ENCODE assay signal across 8 cellular contexts in genomic region chrX:134374294-134374693, GRCh38. TPM values are rescaled to one million over a fixed set of nuclear protein-coding genes. Genes with fewer than 3 reads are reported as not detected.
A peak's percentile ranks its signal among the peaks of the same experiment; 100 is the strongest.
DNase-seq lines count a peak whose midpoint lies in the region; ATAC-seq and TF ChIP-seq lines count a peak whose summit lies in the region.

No MANE protein-coding gene starts in this region.

- H3K9me3 ChIP-seq in naive thymus-derived CD4-positive, alpha-beta T cell (ENCODE audit: control insufficient read depth in 2 of 3, low read length in 3 of 3), result no peaks in the 10 kb centered on the region

- H3K4me3 ChIP-seq in BJ (ENCODE audit: low read depth, low read length), result peak overlapping the region; percentile 71
- H3K4me3 ChIP-seq in KMS-11 (IDR thresholded peaks at IDR 0.05; ENCODE audit: insufficient read depth, low read depth, low read length), result no peak overlapping the region
- H3K4me3 ChIP-seq in cardiac fibroblast (replicated peaks in 1 of 2; ENCODE audit: low read depth in 2 of 2, low read length in 2 of 2), result peak overlapping the region; percentile 76 to 79
- peak overlapping the region; percentile 86 for H3K4me3 ChIP-seq in naive thymus-derived CD4-positive, alpha-beta T cell (ENCODE audit: low read length)

- no peaks in the 10 kb centered on the region for H3K36me3 ChIP-seq in BJ (ENCODE audit: control insufficient read depth, insufficient read depth, low read length)
- H3K36me3 ChIP-seq in KMS-11 (ENCODE audit: insufficient read depth), result 0 out of 2 replicates have a peak, but pooled peaks cover 6% of the 10 kb centered on the region
- no peaks in the 10 kb centered on the region for H3K36me3 ChIP-seq in naive thymus-derived CD4-positive, alpha-beta T cell (ENCODE audit: control insufficient read depth in 2 of 3, insufficient read depth in 3 of 3, low read length in 3 of 3)

- intact Hi-C loops in naive thymus-derived CD4-positive, alpha-beta T cell (cut with micrococcal nuclease), result no loop called here

- H3K4me1 Mint-ChIP-seq in naive thymus-derived CD4-positive, alpha-beta T cell, result peaks cover 8 to 27% (median 17%) of the 10 kb centered on the region in 7 donors

- H3K27me3 Mint-ChIP-seq in naive thymus-derived CD4-positive, alpha-beta T cell, result no peaks in the 10 kb centered on the region

- H3K79me2 ChIP-seq in KMS-11 (ENCODE audit: insufficient read depth, low read depth), result peaks cover 51% of the 10 kb centered on the region

- H3K27ac ChIP-seq in KMS-11, result peak overlapping the region; percentile 94
- H3K27ac ChIP-seq in naive thymus-derived CD4-positive, alpha-beta T cell (ENCODE audit: low read depth, low read length), result peak overlapping the region; percentile 87

- H3K4me3 Mint-ChIP-seq in naive thymus-derived CD4-positive, alpha-beta T cell, result peak overlapping the region; percentile 89 to 98 (median 95)

- no peaks in the 10 kb centered on the region for H3K27me3 ChIP-seq in BJ (ENCODE audit: control insufficient read depth, insufficient read depth, low read length)
- no peaks in the 10 kb centered on the region for H3K27me3 ChIP-seq in KMS-11 (ENCODE audit: insufficient read depth, low read depth)
- H3K27me3 ChIP-seq in naive thymus-derived CD4-positive, alpha-beta T cell (ENCODE audit: control insufficient read depth in 2 of 2, insufficient read depth in 2 of 2, low read length in 2 of 2), result no peaks in the 10 kb centered on the region

- no peak for ATAC-seq in naive thymus-derived CD4-positive, alpha-beta T cell
- ATAC-seq in HG02970 (IDR thresholded peaks at IDR 0.05; ENCODE audit: low FRiP score, unreplicated experiment) (no peak), HG02759 (IDR thresholded peaks at IDR 0.05; ENCODE audit: unreplicated experiment) (no peak)

- TF ChIP-seq CTCF in BJ (IDR thresholded peaks at IDR 0.05; ENCODE audit: insufficient read depth, low read depth, low read length), result no peak
- no peak for TF ChIP-seq CTCF in KMS-11 (conservative IDR thresholded peaks at IDR 0.05; ENCODE audit: low read depth, low read length)
- no peak for TF ChIP-seq CTCF in cardiac fibroblast (IDR thresholded peaks at IDR 0.05; ENCODE audit: low read depth, low read length)

- peak overlapping the region; percentile 71 for H3K4me2 ChIP-seq in KMS-11

- peak overlapping the region; percentile 87; the same call in 1 of the 2 replicates for H3K9ac ChIP-seq in KMS-11

- no peaks in the 10 kb centered on the region for H4K20me1 ChIP-seq in KMS-11 (ENCODE audit: insufficient read depth)

- peak overlapping the region; percentile 46; the same call in 1 of the 2 replicates for H2AFZ ChIP-seq in KMS-11 (ENCODE audit: low read depth)

- POLR2A ChIA-PET in BJ (lab: Charles Lee), result no interaction called here
- POLR2A ChIA-PET in naive thymus-derived CD4-positive, alpha-beta T cell (lab: Charles Lee), result no interaction called here

- H3K4me1 ChIP-seq in KMS-11 (ENCODE audit: low read depth, poor library complexity, severe bottlenecking), result peaks cover 34% of the 10 kb centered on the region
- peaks cover 3 to 4% of the 10 kb centered on the region in 2 donors for H3K4me1 ChIP-seq in naive thymus-derived CD4-positive, alpha-beta T cell (ENCODE audit: control insufficient read depth in 2 of 2, insufficient read depth in 2 of 2, low read length in 2 of 2)

- DNase-seq in BJ (ENCODE audit: low read depth), result no peak
- DNase-seq in cardiac fibroblast (ENCODE audit: low read depth in 2 of 2), result peak in 1 of 2 donors; percentile 10
- peak in 3 of 9 donors; percentile 3 to 20 (median 8) for DNase-seq in naive thymus-derived CD4-positive, alpha-beta T cell
- no peak for DNase-seq in DMS79 (lab: John Stamatoyannopoulos, UW)
- DNase-seq in nucleus accumbens (lab: John Stamatoyannopoulos, UW), result no peak

- H3K9me3 Mint-ChIP-seq in naive thymus-derived CD4-positive, alpha-beta T cell, result no peaks in the 10 kb centered on the region

- CTCF ChIA-PET in BJ (lab: Yijun Ruan, JAX), result no interaction called here
- CTCF ChIA-PET in naive thymus-derived CD4-positive, alpha-beta T cell (lab: Charles Lee), result interaction anchor here (1.1 to 1.2 kb wide), 2 partner anchors 22 to 193 kb away, joined by 3 to 4 read pairs; no protein-coding TSS in a partner anchor

- peak overlapping the region; percentile 90 to 98 (median 95) for H3K27ac Mint-ChIP-seq in naive thymus-derived CD4-positive, alpha-beta T cell

- peaks cover 0 to 4% (median 0%) of the 10 kb centered on the region in 5 donors for H3K36me3 Mint-ChIP-seq in naive thymus-derived CD4-positive, alpha-beta T cell

RNA-seq across cellular contexts. Expression of gene PHF6, which starts 1.2 kb away (rescaled TPM):
- 3.6 and 10.1 TPM in 2 replicates for polyA plus RNA-seq in BJ (2011; rRNA removed)
- polyA minus RNA-seq in BJ (2011; rRNA and poly(A)+ RNA removed), result 4.1 and 5.6 TPM in 2 replicates
- total RNA-seq in naive thymus-derived CD4-positive, alpha-beta T cell, result 10 to 100 TPM; 11.0 to 34.5 (median 22.3) TPM
- polyA plus RNA-seq in naive thymus-derived CD4-positive, alpha-beta T cell, result 10 to 100 TPM; 21.3 to 29.5 TPM
